In the genomic region with DNA sequence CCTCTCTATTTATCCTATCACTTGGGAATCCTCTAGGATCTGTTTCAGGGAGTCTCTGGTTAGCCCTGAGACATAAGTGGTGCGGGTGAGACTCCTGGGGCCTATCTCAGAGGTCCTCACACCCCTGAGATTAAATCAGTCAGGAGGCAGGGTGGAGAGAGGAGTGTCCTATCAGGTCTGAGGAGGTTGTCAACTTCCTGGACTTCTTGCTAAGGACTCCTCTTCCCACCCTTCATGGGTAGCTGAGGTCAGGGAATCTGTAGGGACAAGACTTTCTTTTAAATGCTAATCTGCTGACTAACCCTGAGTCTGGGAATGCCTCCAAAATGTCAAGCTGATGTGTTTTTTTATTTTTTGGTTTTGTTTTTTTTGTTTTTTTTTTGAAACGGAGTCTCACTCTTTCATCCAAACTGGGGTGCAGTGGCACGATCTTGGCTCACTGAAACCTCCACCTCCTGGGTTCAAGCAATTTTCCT, we compare ENCODE assay signal across 9 cellular contexts. TPM values are rescaled to one million over a fixed set of nuclear protein-coding genes. Genes with fewer than 3 reads are reported as not detected.
DNase-seq lines count a peak whose midpoint lies in the region; ATAC-seq, FAIRE-seq and TF ChIP-seq lines count a peak whose summit lies in the region.
"Had no signal": no experiment of that assay in that cellular context is flagged by ENCODE, and none has a peak within 500 bp of the region (broad histone marks: within the 10 kb centered on the region; RNA-seq: fewer than 3 reads in every experiment).

No MANE protein-coding gene starts in this region.

- no peaks in the 10 kb centered on the region for H3K9me3 ChIP-seq in endothelial cell of umbilical vein (replicated peaks; ENCODE audit: control insufficient read depth, insufficient read depth, low read length)
- no peaks in the 10 kb centered on the region for H3K9me3 ChIP-seq in Caco-2

- no peak for TF ChIP-seq POLR2A in endothelial cell of umbilical vein (IDR thresholded peaks at IDR 0.05; ENCODE audit: low read depth, low read length)

- H3K27ac ChIP-seq in endothelial cell of umbilical vein (ENCODE audit: insufficient read depth, low read depth, low read length): peak overlapping the region; percentile 49

- CTCF ChIA-PET in endothelial cell of umbilical vein (lab: Charles Lee) (interaction anchor here (1.3 to 3.1 kb wide), 8 partner anchors 8 to 468 kb away, joined by 3 to 39 read pairs (median 4); a partner anchor contains a TSS), Caco-2 (lab: Charles Lee) (interaction anchor here (1.6 kb wide), 1 partner anchor 379 kb away, joined by 10 read pairs; a partner anchor contains a TSS)

- no peaks in the 10 kb centered on the region for H4K20me1 ChIP-seq in endothelial cell of umbilical vein (replicated peaks; ENCODE audit: control insufficient read depth, extremely low read depth, insufficient read depth, low read length)

- no peaks in the 10 kb centered on the region for H3K9me3 Mint-ChIP-seq in nephron
- H3K9me3 Mint-ChIP-seq in Caco-2 (ENCODE audit: unreplicated experiment): no peaks in the 10 kb centered on the region
- H3K9me3 Mint-ChIP-seq in activated naive CD4-positive, alpha-beta T cell treated with anti-CD3 and anti-CD28 coated beads, Interleukin-2, amount 50 U/mL, for 72 hours: no peaks in the 10 kb centered on the region

- dilution Hi-C loops in endothelial cell of umbilical vein (cut with MboI; ENCODE audit: extremely low pct_ligation_motif_present, low sequenced_read_pairs): no loop called here

- no peaks in the 10 kb centered on the region for H3K36me3 ChIP-seq in endothelial cell of umbilical vein (ENCODE audit: control insufficient read depth in 2 of 2, extremely low read depth in 1 of 2, insufficient read depth in 2 of 2, low read length in 2 of 2)
- H3K36me3 ChIP-seq in Caco-2 (ENCODE audit: control insufficient read depth, insufficient read depth, low read length): no peaks in the 10 kb centered on the region; the same call in 1 of the 2 replicates

- no peaks in the 10 kb centered on the region for H3K9me1 ChIP-seq in endothelial cell of umbilical vein (replicated peaks; ENCODE audit: control insufficient read depth, extremely low read depth, insufficient read depth, low read length)

- H3K4me1 ChIP-seq in endothelial cell of umbilical vein (ENCODE audit: control insufficient read depth, extremely low read depth, insufficient read depth, low read length) (peaks cover 22% of the 10 kb centered on the region), Caco-2 (peaks cover 16% of the 10 kb centered on the region)

- no peaks in the 10 kb centered on the region for H3K27me3 Mint-ChIP-seq in nephron (ENCODE audit: low read depth)
- no peaks in the 10 kb centered on the region for H3K27me3 Mint-ChIP-seq in Caco-2 (ENCODE audit: insufficient read depth, unreplicated experiment)

- no peak overlapping the region for H3K4me3 ChIP-seq in endothelial cell of umbilical vein (replicated peaks in 1 of 3; ENCODE audit: insufficient read depth in 1 of 3, low read depth in 1 of 3, low read length in 3 of 3)
- no peak overlapping the region for H3K4me3 ChIP-seq in Caco-2 (ENCODE audit: low read depth, low read length)

- intact Hi-C loops in endothelial cell of umbilical vein (cut with micrococcal nuclease): no loop called here
- intact Hi-C loops in Caco-2 (cut with micrococcal nuclease; ENCODE audit: unreplicated experiment): loop anchor here (10.0 kb wide), 2 partner anchors 318 to 422 kb away; a partner anchor contains a TSS

- DNase-seq in AG08396 (ENCODE audit: low spot score) (peak; percentile 77), endothelial cell of umbilical vein (ENCODE audit: low read depth, low spot score) (peak; percentile 25), Caco-2 (no peak), T-helper 9 cell (no peak)
- no peak for DNase-seq in activated naive CD4-positive, alpha-beta T cell treated with anti-CD3 and anti-CD28 coated beads, Interleukin-2, amount 50 U/mL, for 72 hours (ENCODE audit: low spot score in 2 of 2)

- H3K27me3 ChIP-seq in endothelial cell of umbilical vein (ENCODE audit: control insufficient read depth in 2 of 2, insufficient read depth in 2 of 2, low read length in 2 of 2) (no peaks in the 10 kb centered on the region), Caco-2 (replicated peaks; ENCODE audit: control insufficient read depth, insufficient read depth, low read length) (no peaks in the 10 kb centered on the region)

- H3K4me2 ChIP-seq in endothelial cell of umbilical vein (ENCODE audit: insufficient read depth, low read length): peak overlapping the region; percentile 5

- POLR2A ChIA-PET in endothelial cell of umbilical vein (lab: Charles Lee): interaction anchor here (1.8 kb wide), 1 partner anchor 10 kb away, joined by 5 read pairs; a partner anchor contains a TSS
- POLR2A ChIA-PET in Caco-2 (lab: Charles Lee): no interaction called here

- peaks cover 36% of the 10 kb centered on the region for H3K4me1 Mint-ChIP-seq in nephron
- H3K4me1 Mint-ChIP-seq in Caco-2 (ENCODE audit: low read depth, unreplicated experiment): peaks cover 13% of the 10 kb centered on the region

- H3K27ac Mint-ChIP-seq in nephron: peak overlapping the region in 2 of 3 experiments; percentile 71 to 80
- no peak overlapping the region for H3K27ac Mint-ChIP-seq in Caco-2 (ENCODE audit: unreplicated experiment)
- H3K27ac Mint-ChIP-seq in activated naive CD4-positive, alpha-beta T cell treated with anti-CD3 and anti-CD28 coated beads, Interleukin-2, amount 50 U/mL, for 72 hours: peak overlapping the region in 1 of 2 donors; percentile 1

- BruUV-seq in endothelial cell of umbilical vein (replicated peaks; lab: Mats Ljungman, UMichigan): no TSS peak
- BruUV-seq in Caco-2 (replicated peaks; lab: Mats Ljungman, UMichigan): no TSS peak

- peaks cover 24% of the 10 kb centered on the region for H3K79me2 ChIP-seq in endothelial cell of umbilical vein (ENCODE audit: control insufficient read depth, insufficient read depth, low read length)

- peak; percentile 88 for FAIRE-seq in endothelial cell of umbilical vein (lab: Jason Lieb, UNC)
- FAIRE-seq: TTC549 had no signal

- no peak for ATAC-seq in HG02852 (IDR thresholded peaks at IDR 0.05; ENCODE audit: unreplicated experiment)
- ATAC-seq in activated naive CD4-positive, alpha-beta T cell treated with anti-CD3 and anti-CD28 coated beads, Interleukin-2, amount 50 U/mL, for 72 hours: no peak

- no peak overlapping the region for H2AFZ ChIP-seq in endothelial cell of umbilical vein (ENCODE audit: low read depth, low read length)

- peak overlapping the region in 1 of 3 experiments; percentile 22 for H3K4me3 Mint-ChIP-seq in nephron
- H3K4me3 Mint-ChIP-seq in Caco-2 (ENCODE audit: unreplicated experiment): no peak overlapping the region

- TF ChIP-seq CTCF in endothelial cell of umbilical vein (IDR thresholded peaks at IDR 0.05; ENCODE audit: extremely low read depth in 1 of 2, insufficient read depth in 1 of 2, low read depth in 1 of 2, low read length in 2 of 2) (no peak), nephron (IDR thresholded peaks at IDR 0.05; ENCODE audit: unreplicated experiment in 3 of 3) (no peak), Caco-2 (IDR thresholded peaks at IDR 0.05; ENCODE audit: insufficient read depth in 1 of 2, low read depth in 1 of 2, low read length in 1 of 2, severe bottlenecking in 1 of 2, unreplicated experiment in 1 of 2) (no peak)

- H3K9ac ChIP-seq in endothelial cell of umbilical vein (replicated peaks; ENCODE audit: extremely low read depth, insufficient read depth, low read length): no peak overlapping the region

- H3K36me3 Mint-ChIP-seq in nephron (ENCODE audit: low read depth) (no peaks in the 10 kb centered on the region), Caco-2 (ENCODE audit: insufficient read depth, unreplicated experiment) (peaks cover 18% of the 10 kb centered on the region)
- peaks cover under 1 to 8% of the 10 kb centered on the region in 2 donors for H3K36me3 Mint-ChIP-seq in activated naive CD4-positive, alpha-beta T cell treated with anti-CD3 and anti-CD28 coated beads, Interleukin-2, amount 50 U/mL, for 72 hours

RNA-seq across cellular contexts. Expression of a gene that starts 6.6 kb away (rescaled TPM):
- 14.6 TPM for polyA plus RNA-seq in PFSK-1 (2012; ENCODE audit: insufficient read length, low read depth)
- total RNA-seq in endothelial cell of umbilical vein (17.3 and 17.9 TPM in 2 replicates), Caco-2 (2022) (9.7 and 10.2 TPM in 2 replicates)
- polyA plus RNA-seq in endothelial cell of umbilical vein: 17.3 and 18.8 TPM in 2 replicates
- polyA plus RNA-seq in endothelial cell of umbilical vein (2011; cell fraction: cytosol; rRNA removed): 6.8 and 11.3 TPM in 2 replicates
- 26.1 and 28.4 TPM in 2 replicates for polyA plus RNA-seq in endothelial cell of umbilical vein (2011; cell fraction: nucleus; rRNA removed)
- polyA plus RNA-seq in endothelial cell of umbilical vein (2012): 8.8 and 10.3 TPM in 2 replicates
- polyA minus RNA-seq in endothelial cell of umbilical vein: 9.6 and 13.0 TPM in 2 replicates
- polyA minus RNA-seq in endothelial cell of umbilical vein (2011; cell fraction: cytosol; rRNA and poly(A)+ RNA removed): 7.6 TPM
- 9.5 and 15.0 TPM in 2 replicates for polyA minus RNA-seq in endothelial cell of umbilical vein (2011; cell fraction: nucleus; rRNA and poly(A)+ RNA removed)
- total RNA-seq in activated naive CD4-positive, alpha-beta T cell treated with anti-CD3 and anti-CD28 coated beads, Interleukin-2, amount 50 U/mL, for 72 hours: 1 to 10 TPM; 8.6 to 9.2 TPM

RNA-seq across cellular contexts. Expression of a gene that starts 10.1 kb away (rescaled TPM):
- 0.10 TPM for polyA plus RNA-seq in PFSK-1 (2012; ENCODE audit: insufficient read length, low read depth)
- total RNA-seq in endothelial cell of umbilical vein: 0.16 and 0.24 TPM in 2 replicates
- polyA plus RNA-seq in endothelial cell of umbilical vein: 0.14 and 0.41 TPM in 2 replicates
- polyA plus RNA-seq in endothelial cell of umbilical vein (2011; cell fraction: cytosol; rRNA removed): 0.10 and 0.16 TPM in 2 replicates
- polyA plus RNA-seq in endothelial cell of umbilical vein (2011; cell fraction: nucleus; rRNA removed): 0.14 TPM in 1 of 2 replicates, not detected in the other
- polyA plus RNA-seq in endothelial cell of umbilical vein (2012): 0.27 and 0.31 TPM in 2 replicates
- 0.21 and 0.44 TPM in 2 replicates for polyA minus RNA-seq in endothelial cell of umbilical vein
- not detected for polyA minus RNA-seq in endothelial cell of umbilical vein (2011; cell fraction: cytosol; rRNA and poly(A)+ RNA removed)
- not detected in 2 replicates for polyA minus RNA-seq in endothelial cell of umbilical vein (2011; cell fraction: nucleus; rRNA and poly(A)+ RNA removed)
- 0.09 and 0.30 TPM in 2 replicates for total RNA-seq in Caco-2 (2022)
- under 1 TPM; 0.12 to 0.18 TPM for total RNA-seq in activated naive CD4-positive, alpha-beta T cell treated with anti-CD3 and anti-CD28 coated beads, Interleukin-2, amount 50 U/mL, for 72 hours

RNA-seq across cellular contexts. Expression of a gene that starts 19.3 kb away (rescaled TPM):
- polyA plus RNA-seq in PFSK-1 (2012; ENCODE audit: insufficient read length, low read depth): 48.2 TPM
- total RNA-seq in endothelial cell of umbilical vein: 115 and 123 TPM in 2 replicates
- 73.3 and 73.7 TPM in 2 replicates for polyA plus RNA-seq in endothelial cell of umbilical vein
- polyA plus RNA-seq in endothelial cell of umbilical vein (2011; cell fraction: cytosol; rRNA removed): 75.0 and 81.6 TPM in 2 replicates
- polyA plus RNA-seq in endothelial cell of umbilical vein (2011; cell fraction: nucleus; rRNA removed): 141 and 151 TPM in 2 replicates
- polyA plus RNA-seq in endothelial cell of umbilical vein (2012): 72.1 and 74.0 TPM in 2 replicates
- 27.0 and 31.3 TPM in 2 replicates for polyA minus RNA-seq in endothelial cell of umbilical vein
- polyA minus RNA-seq in endothelial cell of umbilical vein (2011; cell fraction: cytosol; rRNA and poly(A)+ RNA removed): 14.0 TPM
- 36.3 and 39.4 TPM in 2 replicates for polyA minus RNA-seq in endothelial cell of umbilical vein (2011; cell fraction: nucleus; rRNA and poly(A)+ RNA removed)
- total RNA-seq in Caco-2 (2022): 9.3 and 10.0 TPM in 2 replicates
- 1 to 10 TPM in 1 of 2 donors, under 1 TPM in 1; 0.73 to 4.0 TPM for total RNA-seq in activated naive CD4-positive, alpha-beta T cell treated with anti-CD3 and anti-CD28 coated beads, Interleukin-2, amount 50 U/mL, for 72 hours

RNA-seq across cellular contexts. Expression of a gene that starts 24.5 kb away (rescaled TPM):
- polyA plus RNA-seq in PFSK-1 (2012; ENCODE audit: insufficient read length, low read depth): not detected
- total RNA-seq in endothelial cell of umbilical vein: not detected in 2 replicates
- polyA plus RNA-seq in endothelial cell of umbilical vein: not detected in 2 replicates
- not detected in 2 replicates for polyA plus RNA-seq in endothelial cell of umbilical vein (2011; cell fraction: cytosol; rRNA removed)
- polyA plus RNA-seq in endothelial cell of umbilical vein (2011; cell fraction: nucleus; rRNA removed): not detected in 2 replicates
- polyA plus RNA-seq in endothelial cell of umbilical vein (2012): not detected in 2 replicates
- polyA minus RNA-seq in endothelial cell of umbilical vein: not detected in 2 replicates
- not detected for polyA minus RNA-seq in endothelial cell of umbilical vein (2011; cell fraction: cytosol; rRNA and poly(A)+ RNA removed)
- polyA minus RNA-seq in endothelial cell of umbilical vein (2011; cell fraction: nucleus; rRNA and poly(A)+ RNA removed): not detected in 2 replicates
- total RNA-seq in Caco-2 (2022): not detected in 2 replicates
- not detected for total RNA-seq in activated naive CD4-positive, alpha-beta T cell treated with anti-CD3 and anti-CD28 coated beads, Interleukin-2, amount 50 U/mL, for 72 hours

RNA-seq across cellular contexts. Expression of a gene that starts 30.3 kb away (rescaled TPM):
- polyA plus RNA-seq in PFSK-1 (2012; ENCODE audit: insufficient read length, low read depth): 8.9 TPM
- total RNA-seq in endothelial cell of umbilical vein (not detected in 2 replicates), Caco-2 (2022) (2.8 and 3.0 TPM in 2 replicates)
- polyA plus RNA-seq in endothelial cell of umbilical vein: 0.03 TPM in 1 of 2 replicates, not detected in the other
- polyA plus RNA-seq in endothelial cell of umbilical vein (2011; cell fraction: cytosol; rRNA removed): not detected in 2 replicates
- 0.04 TPM in 1 of 2 replicates, not detected in the other for polyA plus RNA-seq in endothelial cell of umbilical vein (2011; cell fraction: nucleus; rRNA removed)
- polyA plus RNA-seq in endothelial cell of umbilical vein (2012): 0.23 and 5.9 TPM in 2 replicates
- 0.27 TPM in 1 of 2 replicates, not detected in the other for polyA minus RNA-seq in endothelial cell of umbilical vein
- not detected for polyA minus RNA-seq in endothelial cell of umbilical vein (2011; cell fraction: cytosol; rRNA and poly(A)+ RNA removed)
- polyA minus RNA-seq in endothelial cell of umbilical vein (2011; cell fraction: nucleus; rRNA and poly(A)+ RNA removed): not detected in 2 replicates
- under 1 TPM; 0.31 to 0.91 TPM for total RNA-seq in activated naive CD4-positive, alpha-beta T cell treated with anti-CD3 and anti-CD28 coated beads, Interleukin-2, amount 50 U/mL, for 72 hours

Comparison
In these comparisons a context has a peak if more than half of its experiments do, and no peak if none do; other contexts are left out.
1. DNase-seq: peak in AG08396 (single experiment) and endothelial cell of umbilical vein (single experiment); none in Caco-2 (0 of 2), T-helper 9 cell (single experiment) and activated naive CD4-positive, alpha-beta T cell treated with anti-CD3 and anti-CD28 coated beads, Interleukin-2, amount 50 U/mL, for 72 hours (0 of 2).
2. RNA of a gene that starts 19.3 kb away (total RNA-seq): 115 to 123 TPM in endothelial cell of umbilical vein; 9.3 to 10.0 TPM in Caco-2 and 0.73 to 4.0 TPM in activated naive CD4-positive, alpha-beta T cell treated with anti-CD3 and anti-CD28 coated beads, Interleukin-2, amount 50 U/mL, for 72 hours; every median in the first group is over 10 times any median in the second.